Comparison of ENCODE assay signal across 10 cellular contexts in the genomic region with DNA sequence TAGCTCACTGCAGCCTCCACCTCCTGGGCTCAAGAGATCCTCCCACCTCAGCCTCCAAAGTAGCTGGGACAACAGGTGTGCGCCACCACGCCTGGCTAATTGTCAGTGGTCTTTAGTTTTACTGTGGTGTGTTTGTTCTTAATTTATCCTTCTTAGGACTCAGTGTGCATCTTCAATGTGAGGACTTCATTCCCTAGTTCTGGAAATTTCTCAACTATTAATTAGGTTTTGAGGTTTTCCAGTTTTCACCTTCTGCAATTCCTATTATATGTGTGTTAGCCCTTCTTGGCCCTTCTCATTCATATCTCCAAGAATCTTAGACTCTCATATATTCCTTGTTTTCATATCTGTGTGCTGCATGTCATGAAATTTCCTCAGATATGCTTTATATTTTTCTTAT. TPM values are rescaled to one million over a fixed set of nuclear protein-coding genes. Genes with fewer than 3 reads are reported as not detected.
"Had no signal": no experiment of that assay in that cellular context is flagged by ENCODE, and none has a peak within 500 bp of the region (broad histone marks: within the 10 kb centered on the region; RNA-seq: fewer than 3 reads in every experiment).

No MANE protein-coding gene starts in this region.

- FAIRE-seq: HepG2, HTR-8/SVneo, K562 had no signal

- H3K4me3 Mint-ChIP-seq: IgD-negative memory B cell had no signal

- H3K27ac ChIP-seq: KMS-11 had no signal

- H3K4me2 ChIP-seq: KMS-11 had no signal

- H3K4me3 ChIP-seq: K562 had no signal

- DNase-seq: IMR-90, KBM-7, KG1 had no signal

- H3K9ac ChIP-seq: KMS-11 had no signal

- ATAC-seq: HepG2, K562 had no signal

- H3K27ac Mint-ChIP-seq: IgD-negative memory B cell had no signal

RNA-seq across cellular contexts. Expression of a gene that starts 32.2 kb away (rescaled TPM):
- total RNA-seq: HT-29, HT1080, IMR-90, K562 had no signal
- polyA plus RNA-seq: IgD-negative memory B cell, IMR-90 had no signal
